Comparison of ENCODE assay signal across 17 cellular contexts in the genomic region with DNA sequence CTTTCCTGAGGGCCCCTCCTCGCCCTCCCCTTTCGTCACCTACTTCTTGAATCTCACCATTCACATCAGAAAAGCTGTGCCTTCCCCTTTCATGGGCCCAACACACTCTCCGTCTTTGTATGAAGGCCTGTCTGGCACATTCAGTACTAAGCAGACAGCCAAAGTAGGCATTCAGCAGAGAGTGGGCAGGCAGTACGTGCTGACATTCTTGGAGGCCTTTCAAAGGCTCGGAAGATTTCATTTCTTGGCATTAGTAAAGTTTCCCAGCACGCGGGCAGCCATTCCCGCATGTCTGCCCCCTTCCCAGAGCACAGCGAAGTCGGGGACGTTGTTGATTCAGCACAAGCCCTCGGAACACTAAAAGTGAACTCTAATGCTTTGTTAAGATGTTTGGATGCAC. TPM values are rescaled to one million over a fixed set of nuclear protein-coding genes. Genes with fewer than 3 reads are reported as not detected.
DNase-seq lines count a peak whose midpoint lies in the region; ATAC-seq and TF ChIP-seq lines count a peak whose summit lies in the region.
"Had no signal": no experiment of that assay in that cellular context is flagged by ENCODE, and none has a peak within 500 bp of the region (broad histone marks: within the 10 kb centered on the region; RNA-seq: fewer than 3 reads in every experiment).

No MANE protein-coding gene starts in this region.

- 68 to 69% (median 68%) methylated on average over 12 of the region's 12 CpGs for WGBS in adipose tissue, 3 donors
- 71% methylated on average over 12 of the region's 12 CpGs for WGBS in esophagus muscularis mucosa
- WGBS in suprapubic skin, result 55% methylated on average over 12 of the region's 12 CpGs

- TF ChIP-seq CTCF in esophagus muscularis mucosa (IDR thresholded peaks at IDR 0.05) (no peak), suprapubic skin (IDR thresholded peaks at IDR 0.05) (no peak)

- H3K9me3 ChIP-seq in esophagus muscularis mucosa (no peaks in the 10 kb centered on the region), mucosa of rectum (ENCODE audit: control insufficient read depth in 2 of 2, low read length in 2 of 2) (no peaks in the 10 kb centered on the region), suprapubic skin (no peaks in the 10 kb centered on the region)
- H3K9me3 ChIP-seq: BE2C had no signal

- ATAC-seq in GM18907 (IDR thresholded peaks at IDR 0.05; ENCODE audit: unreplicated experiment), result no peak
- no peak for ATAC-seq in HG03442 (IDR thresholded peaks at IDR 0.05; ENCODE audit: unreplicated experiment)

- H3K9ac ChIP-seq in mucosa of rectum (ENCODE audit: low read depth in 1 of 2, low read length in 2 of 2), result no peak overlapping the region
- H3K9ac ChIP-seq: KMS-11 had no signal

- no peak for DNase-seq in esophagus muscularis mucosa (ENCODE audit: extremely low spot score)
- DNase-seq in suprapubic skin (ENCODE audit: low spot score in 2 of 2), result no peak
- no peak for DNase-seq in stimulated activated CD4-positive, alpha-beta T cell treated with anti-CD3 and anti-CD28 coated beads, Interleukin-2, amount 100 ng/mL, for 24 hours
- no peak for DNase-seq in NCI-H128 (lab: John Stamatoyannopoulos, UW; ENCODE audit: unreplicated experiment)
- DNase-seq: activated CD4-positive, alpha-beta T cell treated with anti-CD3 and anti-CD28 coated beads, Interleukin-2, amount 50 U/mL, for 1 hour; BE2C; central memory CD4-positive, alpha-beta T cell; DMS53; naive B cell; NCI-H1930; NCI-H82 had no signal

- intact Hi-C loops in esophagus muscularis mucosa (cut with DNase I), result no loop called here

- H3K27me3 ChIP-seq in esophagus muscularis mucosa (no peaks in the 10 kb centered on the region), mucosa of rectum (ENCODE audit: control insufficient read depth in 2 of 2, insufficient read depth in 2 of 2, low read length in 2 of 2) (no peaks in the 10 kb centered on the region), suprapubic skin (no peaks in the 10 kb centered on the region)
- H3K27me3 ChIP-seq: BE2C had no signal

- TF ChIP-seq EP300 in esophagus muscularis mucosa (IDR thresholded peaks at IDR 0.05) (peak; percentile 78), suprapubic skin (IDR thresholded peaks at IDR 0.05) (no peak)

- H3K4me3 ChIP-seq in esophagus muscularis mucosa (no peak overlapping the region), mucosa of rectum (ENCODE audit: low read length in 2 of 2) (no peak overlapping the region), suprapubic skin (no peak overlapping the region)

- H3K36me3 ChIP-seq in esophagus muscularis mucosa, result peaks cover 0 to 27% (median 0%) of the 10 kb centered on the region in 4 donors
- H3K36me3 ChIP-seq in mucosa of rectum (ENCODE audit: control insufficient read depth in 2 of 2, insufficient read depth in 2 of 2, low read length in 2 of 2), result peaks cover 42 to 47% of the 10 kb centered on the region in 2 donors
- peaks cover 4% of the 10 kb centered on the region for H3K36me3 ChIP-seq in suprapubic skin
- H3K36me3 ChIP-seq: BE2C had no signal

- H3K4me1 ChIP-seq in esophagus muscularis mucosa (peaks cover 83 to 95% (median 92%) of the 10 kb centered on the region in 4 donors), mucosa of rectum (ENCODE audit: control insufficient read depth in 2 of 2, insufficient read depth in 2 of 2, low read length in 2 of 2) (peaks cover 36 to 57% of the 10 kb centered on the region in 2 donors), suprapubic skin (peaks cover 92% of the 10 kb centered on the region)
- H3K4me1 ChIP-seq: BE2C had no signal

- peak overlapping the region; percentile 68 for H3K27ac ChIP-seq in adipose tissue (ENCODE audit: low read depth, low read length)
- peak overlapping the region; percentile 71 to 82 (median 76) for H3K27ac ChIP-seq in esophagus muscularis mucosa (replicated peaks in 1 of 4)
- H3K27ac ChIP-seq in mucosa of rectum (ENCODE audit: low read depth in 2 of 2, low read length in 2 of 2), result peak overlapping the region; percentile 1 to 47
- peak overlapping the region; percentile 57 for H3K27ac ChIP-seq in suprapubic skin
- H3K27ac ChIP-seq: KMS-11, RWPE1 had no signal

- TF ChIP-seq POLR2A in esophagus muscularis mucosa (IDR thresholded peaks at IDR 0.05; ENCODE audit: low read depth) (no peak), suprapubic skin (IDR thresholded peaks at IDR 0.05) (no peak)

RNA-seq across cellular contexts. Expression of a gene that starts 18.0 kb away (rescaled TPM):
- 10 to 100 TPM in 2 of 3 donors, 1 to 10 TPM in 1; 7.5 to 48.5 (median 25.4) TPM for polyA plus RNA-seq in adipose tissue
- 10 to 100 TPM; 18.3 to 47.2 (median 32.9) TPM for total RNA-seq in esophagus muscularis mucosa
- 10 to 100 TPM; 18.3 to 29.8 (median 22.4) TPM for total RNA-seq in suprapubic skin

Comparison
In these comparisons a context has a peak if more than half of its experiments do, and no peak if none do; other contexts are left out.
1. H3K27ac ChIP-seq: peak in every context shown above with its lines; median percentile 76 in esophagus muscularis mucosa; 68 in adipose tissue; 57 in suprapubic skin; 24 in mucosa of rectum.